ENCODE assay signal across 27 cellular contexts in the genomic region with DNA sequence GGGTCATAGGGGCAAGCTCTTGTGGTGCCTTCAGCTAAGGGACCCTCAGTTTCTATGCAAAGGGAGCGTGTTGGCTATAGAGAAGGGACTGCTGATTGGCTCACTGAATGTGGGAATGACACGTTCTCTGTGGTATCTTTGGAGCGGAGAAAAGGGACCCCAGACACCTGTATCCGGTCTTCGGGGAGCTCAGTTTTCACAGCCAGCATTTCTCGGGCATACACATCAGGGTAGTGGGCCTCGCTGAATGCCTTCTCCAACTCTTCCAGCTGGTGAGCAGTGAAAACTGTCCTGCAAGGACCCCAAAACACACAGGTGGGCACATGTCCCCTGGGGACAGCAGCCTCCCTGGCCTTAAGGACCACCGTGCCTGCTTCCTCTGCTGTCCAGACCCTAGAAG. TPM values are rescaled to one million over a fixed set of nuclear protein-coding genes. Genes with fewer than 3 reads are reported as not detected.
"Had no signal": no experiment of that assay in that cellular context is flagged by ENCODE, and none has a peak within 500 bp of the region (broad histone marks: within the 10 kb centered on the region; RNA-seq: fewer than 3 reads in every experiment).

No MANE protein-coding gene starts in this region.

- H3K9me3 ChIP-seq: left lung had no signal

- H3K4me3 Mint-ChIP-seq: activated CD4-positive, alpha-beta T cell treated with anti-CD3 and anti-CD28 coated beads, Interleukin-2, amount 10 ng/mL, durations not matched to agents 7 days and 5 days; activated naive CD4-positive, alpha-beta T cell treated with anti-CD3 and anti-CD28 coated beads, Interleukin-2, amount 10 ng/mL, durations not matched to agents 7 days and 5 days; immature natural killer cell; naive thymus-derived CD8-positive, alpha-beta T cell; stimulated activated memory B cell treated with anti-CD40 and anti-IgM and Interleukin-4, amounts not matched to agents 10 μg/mL and 1 μg/mL and 100 μg/mL, for 72 hours had no signal

- ATAC-seq: activated T-cell treated with anti-CD3 and anti-CD28 coated beads, Interleukin-2, amount 50 U/mL, for 72 hours; foreskin keratinocyte; left lung; naive thymus-derived CD8-positive, alpha-beta T cell; right cardiac atrium; stimulated activated memory B cell treated with anti-CD40 and anti-IgM and Interleukin-4, amounts not matched to agents 10 μg/mL and 1 μg/mL and 100 μg/mL, for 72 hours had no signal

- DNase-seq: activated CD4-positive, alpha-beta T cell treated with anti-CD3 and anti-CD28 coated beads, Interleukin-2, amount 10 ng/mL, durations not matched to agents 7 days and 5 days; activated CD4-positive, CD25-positive, alpha-beta regulatory T cell treated with anti-CD3 and anti-CD28 coated beads, Interleukin-2, amount 50 U/mL, for 72 hours; activated CD8-positive, alpha-beta memory T cell treated with anti-CD3 and anti-CD28 coated beads, Interleukin-2, amount 50 U/mL, for 48 hours; activated effector memory CD4-positive, alpha-beta T cell treated with Interleukin-2 at 50 U/mL for 16 hours; activated naive CD4-positive, alpha-beta T cell treated with anti-CD3 and anti-CD28 coated beads, Interleukin-2, amount 10 ng/mL, durations not matched to agents 7 days and 5 days; activated T-cell treated with anti-CD3 and anti-CD28 coated beads, Interleukin-2, amount 50 U/mL, for 72 hours; amygdala; dermis blood vessel endothelial cell; effector memory CD4-positive, alpha-beta T cell; foreskin keratinocyte; immature natural killer cell; kidney glomerular epithelial cell; left lung; naive thymus-derived CD8-positive, alpha-beta T cell; right cardiac atrium; stimulated activated CD4-positive, alpha-beta T cell treated with anti-CD3 and anti-CD28 coated beads, Interleukin-1b, Interleukin-23, amount 100 ng/mL, for 48 hours; T-helper 1 cell; WERI-Rb-1 had no signal

- H3K36me3 Mint-ChIP-seq: activated naive CD4-positive, alpha-beta T cell treated with anti-CD3 and anti-CD28 coated beads, Interleukin-2, amount 10 ng/mL, durations not matched to agents 7 days and 5 days; stimulated activated memory B cell treated with anti-CD40 and anti-IgM and Interleukin-4, amounts not matched to agents 10 μg/mL and 1 μg/mL and 100 μg/mL, for 72 hours had no signal

- H3K4me3 ChIP-seq: left lung, lung had no signal

- FAIRE-seq: TTC549 had no signal

- H3K27ac Mint-ChIP-seq: activated CD4-positive, alpha-beta T cell treated with anti-CD3 and anti-CD28 coated beads, Interleukin-2, amount 10 ng/mL, durations not matched to agents 7 days and 5 days; activated naive CD4-positive, alpha-beta T cell treated with anti-CD3 and anti-CD28 coated beads, Interleukin-2, amount 10 ng/mL, durations not matched to agents 7 days and 5 days; activated T-cell treated with anti-CD3 and anti-CD28 coated beads, Interleukin-2, amount 50 U/mL, for 72 hours; immature natural killer cell; naive thymus-derived CD8-positive, alpha-beta T cell; stimulated activated memory B cell treated with anti-CD40 and anti-IgM and Interleukin-4, amounts not matched to agents 10 μg/mL and 1 μg/mL and 100 μg/mL, for 72 hours had no signal

- H3K27ac ChIP-seq: foreskin keratinocyte, left lung, WERI-Rb-1 had no signal

- H3K9me3 Mint-ChIP-seq: activated CD4-positive, alpha-beta T cell treated with anti-CD3 and anti-CD28 coated beads, Interleukin-2, amount 10 ng/mL, durations not matched to agents 7 days and 5 days; activated naive CD4-positive, alpha-beta T cell treated with anti-CD3 and anti-CD28 coated beads, Interleukin-2, amount 10 ng/mL, durations not matched to agents 7 days and 5 days; activated T-cell treated with anti-CD3 and anti-CD28 coated beads, Interleukin-2, amount 50 U/mL, for 72 hours; immature natural killer cell; stimulated activated memory B cell treated with anti-CD40 and anti-IgM and Interleukin-4, amounts not matched to agents 10 μg/mL and 1 μg/mL and 100 μg/mL, for 72 hours had no signal

- H3K36me3 ChIP-seq: left lung, WERI-Rb-1 had no signal

- H3K4me1 ChIP-seq: foreskin keratinocyte had no signal

RNA-seq across cellular contexts. Expression of gene VSX1, which starts 3.3 kb away (rescaled TPM):
- total RNA-seq: activated CD4-positive, alpha-beta T cell treated with anti-CD3 and anti-CD28 coated beads, Interleukin-2, amount 10 ng/mL, durations not matched to agents 7 days and 5 days; dermis blood vessel endothelial cell; foreskin keratinocyte; glomerular endothelial cell; left lung; lung; naive thymus-derived CD8-positive, alpha-beta T cell; osteoblast; pulmonary artery endothelial cell; skeletal muscle tissue; ureter had no signal
- polyA plus RNA-seq: esophagus; foreskin keratinocyte; immature natural killer cell; lung; naive thymus-derived CD8-positive, alpha-beta T cell had no signal
